ENCODE assay signal across 17 cellular contexts in the genomic region with DNA sequence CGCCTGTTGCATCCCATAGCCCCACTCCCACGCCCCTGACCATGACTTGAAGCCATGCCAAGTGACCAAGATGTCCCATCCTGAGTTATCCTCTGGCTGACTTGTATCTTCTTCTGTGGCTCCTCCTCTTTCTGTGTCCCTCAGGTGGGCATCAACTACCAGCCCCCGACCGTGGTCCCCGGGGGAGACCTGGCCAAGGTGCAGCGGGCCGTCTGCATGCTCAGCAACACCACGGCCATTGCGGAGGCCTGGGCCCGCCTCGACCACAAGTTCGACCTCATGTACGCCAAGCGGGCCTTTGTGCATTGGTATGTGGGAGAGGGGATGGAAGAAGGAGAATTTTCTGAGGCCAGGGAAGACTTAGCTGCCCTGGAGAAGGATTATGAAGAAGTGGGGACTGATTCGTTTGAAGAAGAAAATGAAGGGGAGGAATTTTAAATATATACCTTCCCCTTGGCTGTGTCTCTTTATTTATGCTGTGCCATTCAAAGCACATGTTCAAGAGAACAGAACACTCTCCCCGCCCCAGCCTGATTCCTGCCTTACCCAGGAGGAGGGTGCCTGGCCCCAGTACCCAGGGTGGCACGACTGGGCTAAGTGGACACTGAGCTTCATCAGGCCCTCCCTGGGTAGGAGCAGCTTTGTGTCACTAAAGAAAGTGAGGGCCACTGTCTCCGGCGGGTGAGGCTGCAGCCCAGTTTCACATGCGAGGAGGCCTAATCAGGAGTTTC. TPM values are rescaled to one million over a fixed set of nuclear protein-coding genes. Genes with fewer than 3 reads are reported as not detected.
DNase-seq lines count a peak whose midpoint lies in the region; ATAC-seq and TF ChIP-seq lines count a peak whose summit lies in the region.
"Had no signal": no experiment of that assay in that cellular context is flagged by ENCODE, and none has a peak within 500 bp of the region (broad histone marks: within the 10 kb centered on the region; RNA-seq: fewer than 3 reads in every experiment).

No MANE protein-coding gene starts in this region.

- peaks cover 0 to 55% (median 13%) of the 10 kb centered on the region in 9 donors for H3K36me3 ChIP-seq in heart right ventricle
- peaks cover 3% of the 10 kb centered on the region for H3K36me3 ChIP-seq in lower lobe of right lung

- no peak overlapping the region for H3K4me3 ChIP-seq in heart right ventricle
- no peak overlapping the region for H3K4me3 ChIP-seq in lower lobe of right lung
- H3K4me3 ChIP-seq: BLaER1 had no signal

- H3K27ac ChIP-seq in heart right ventricle (no peak overlapping the region), lower lobe of right lung (no peak overlapping the region)
- H3K27ac ChIP-seq: BLaER1, HL-60 had no signal

- TF ChIP-seq CTCF in heart right ventricle (IDR thresholded peaks at IDR 0.05) (no peak), lower lobe of right lung (IDR thresholded peaks at IDR 0.05) (no peak)

- ATAC-seq in Right ventricle myocardium superior (ENCODE audit: poor library complexity) (no peak), heart right ventricle (no peak), lower lobe of right lung (no peak), HG03439 (IDR thresholded peaks at IDR 0.05; ENCODE audit: unreplicated experiment) (no peak)

- WGBS in heart right ventricle, 2 donors = 95% methylated on average over 20 of the region's 20 CpGs

- intact Hi-C loops in Right ventricle myocardium superior (cut with DNase I) (no loop called here), heart right ventricle (cut with DNase I) (no loop called here), lower lobe of right lung (cut with DNase I) (no loop called here), posterior vena cava (cut with DNase I) (no loop called here)

- H3K4me1 ChIP-seq in heart right ventricle (peaks cover 0 to 20% (median 18%) of the 10 kb centered on the region in 9 donors), lower lobe of right lung (no peaks in the 10 kb centered on the region)

- DNase-seq in Right ventricle myocardium superior (peak; percentile 40), heart right ventricle (no peak), lower lobe of right lung (peak; percentile 33), posterior vena cava (ENCODE audit: low spot score) (peak; percentile 65), SHP77 (lab: John Stamatoyannopoulos, UW) (no peak), NCI-H526 (lab: John Stamatoyannopoulos, UW) (no peak)
- DNase-seq: 8988T; Calu3; CD4-positive, alpha-beta memory T cell; DMS79 treated with DMSO at 0.1 percent for 48 hours; GF-D8; GOT3; H9; IMR-90 had no signal

- H3K9me3 ChIP-seq in heart right ventricle = no peaks in the 10 kb centered on the region
- H3K9me3 ChIP-seq in lower lobe of right lung = no peaks in the 10 kb centered on the region
- H3K9me3 ChIP-seq: BLaER1 had no signal

- H3K27me3 ChIP-seq in heart right ventricle (no peaks in the 10 kb centered on the region), lower lobe of right lung (ENCODE audit: low read depth) (no peaks in the 10 kb centered on the region)
- H3K27me3 ChIP-seq: BLaER1 had no signal

RNA-seq across cellular contexts. Expression of a gene that starts 19.1 kb away (rescaled TPM):
- total RNA-seq in Right ventricle myocardium superior (1.6 TPM), heart right ventricle (1 to 10 TPM; 1.4 to 7.7 (median 3.2) TPM), lower lobe of right lung (13.4 TPM), posterior vena cava (1 to 10 TPM; 5.9 to 8.1 TPM)
- polyA plus RNA-seq in heart right ventricle = 1 to 10 TPM; 3.2 to 3.9 TPM

RNA-seq across cellular contexts. Expression of a gene that starts 20.3 kb away (rescaled TPM):
- 247 TPM for total RNA-seq in Right ventricle myocardium superior
- total RNA-seq in heart right ventricle = 100 to 1,000 TPM in 7 of 10 donors, 10 to 100 TPM in 3; 71.8 to 183 (median 109) TPM
- 100 to 1,000 TPM in 1 of 2 donors, 10 to 100 TPM in 1; 44.9 to 138 TPM for polyA plus RNA-seq in heart right ventricle
- 1.3 TPM for total RNA-seq in lower lobe of right lung
- total RNA-seq in posterior vena cava = 1 to 10 TPM; 2.3 to 2.8 TPM

RNA-seq across cellular contexts. Expression of a gene that starts 53.1 kb away (rescaled TPM):
- total RNA-seq in Right ventricle myocardium superior (20.3 TPM), heart right ventricle (10 to 100 TPM; 16.6 to 27.1 (median 21.3) TPM), lower lobe of right lung (31.5 TPM), posterior vena cava (10 to 100 TPM; 25.5 to 28.5 TPM)
- 10 to 100 TPM in 1 of 2 donors, 1 to 10 TPM in 1; 8.3 to 10.7 TPM for polyA plus RNA-seq in heart right ventricle

Comparison
In these comparisons a context has a peak if more than half of its experiments do, and no peak if none do; other contexts are left out.
1. DNase-seq: peak in Right ventricle myocardium superior (single experiment), lower lobe of right lung (single experiment) and posterior vena cava (single experiment); none in heart right ventricle (0 of 2), SHP77 (0 of 2) and NCI-H526 (0 of 2).
2. RNA of a gene that starts 20.3 kb away (total RNA-seq): 247 TPM in Right ventricle myocardium superior (single experiment) and 71.8 to 183 TPM in heart right ventricle; 2.3 to 2.8 TPM in posterior vena cava and 1.3 TPM in lower lobe of right lung (single experiment); every median in the first group is over 10 times any median in the second.